ENCODE assay signal across 23 cellular contexts in the genomic region with DNA sequence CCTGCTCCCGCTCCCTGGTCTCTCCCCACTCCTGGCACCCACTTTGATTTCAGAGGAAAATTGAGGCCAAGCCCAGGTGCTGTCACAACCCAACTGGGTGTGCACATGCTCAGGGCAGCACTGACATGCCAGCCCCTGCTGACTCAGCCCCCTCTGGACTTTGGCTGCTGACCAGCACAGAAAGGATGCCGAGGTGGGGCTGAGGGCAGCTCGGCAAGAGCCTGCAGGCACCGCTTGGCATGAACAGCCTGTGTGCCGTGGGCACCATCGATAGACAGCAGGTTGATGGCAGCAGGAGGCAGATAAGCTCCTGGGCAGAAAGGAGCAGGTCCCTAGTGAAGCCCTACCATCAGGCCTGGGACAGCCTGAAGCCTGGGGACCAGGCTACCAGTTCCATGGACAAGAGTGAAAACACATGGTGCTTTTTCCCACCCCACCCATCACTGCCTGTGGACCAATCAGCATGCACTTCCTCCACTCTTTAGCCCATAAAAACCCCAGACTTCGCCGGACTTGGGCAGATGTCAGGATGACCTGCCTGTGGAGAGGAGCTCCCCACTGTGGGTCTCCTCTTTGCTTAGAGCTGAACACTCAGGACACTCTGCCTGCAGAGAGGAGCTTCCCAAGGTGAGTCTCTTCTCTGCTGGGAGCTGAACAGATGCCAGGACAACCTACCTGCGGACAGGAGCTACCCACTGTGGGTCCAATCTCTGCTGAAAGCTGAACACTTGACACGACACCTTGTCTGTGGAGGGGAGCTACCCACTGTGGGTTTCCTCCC.
"Had no signal": no experiment of that assay in that cellular context is flagged by ENCODE, and none has a peak within 500 bp of the region (broad histone marks: within the 10 kb centered on the region; RNA-seq: fewer than 3 reads in every experiment).

No MANE protein-coding gene starts in this region.

- H3K27ac ChIP-seq: HL-60, KMS-11, SJCRH30 had no signal

- H3K36me3 ChIP-seq: SJCRH30 had no signal

- H3K9me3 ChIP-seq: SJCRH30 had no signal

- ATAC-seq: K562, SK-N-SH treated with all-trans-retinoic acid at 6 μM for 48 hours had no signal

- H3K4me1 ChIP-seq: SJCRH30 had no signal

- H3K9ac ChIP-seq: KMS-11 had no signal

- FAIRE-seq: HTR-8/SVneo, K562, RCC 7860 had no signal

- DNase-seq: Kasumi-1, MM.1S, NCI-H1092 treated with DMSO at 0.1 percent for 48 hours, NCI-H1436, NCI-H187, NCI-H2029, NCI-H2081 treated with DMSO at 0.1 percent for 48 hours, NCI-H2171, NCI-H226, NCI-H446, NCI-H510A, NCI-H524 treated with DMSO at 0.1 percent for 48 hours, NCI-H69, NCI-H774, RPMI8226, SHP77 treated with DMSO at 0.1 percent for 48 hours, SJCRH30 had no signal

- H3K4me3 ChIP-seq: K562, SJCRH30 had no signal

- H3K27me3 ChIP-seq: SJCRH30 had no signal
